Comparison of ENCODE assay signal across 8 cellular contexts in genomic region chr20:58892932-58893224, GRCh38. TPM values are rescaled to one million over a fixed set of nuclear protein-coding genes. Genes with fewer than 3 reads are reported as not detected.
DNase-seq lines count a peak whose midpoint lies in the region; ATAC-seq and TF ChIP-seq lines count a peak whose summit lies in the region.

No MANE protein-coding gene starts in this region.

- peaks cover 28% of the 10 kb centered on the region for H3K36me3 Mint-ChIP-seq in activated T-helper 1 cell treated with anti-CD3 and anti-CD28 coated beads, Interleukin-12 subunit alpha, Interleukin-12 subunit beta, Interleukin-2, Interleukin-4 antibody, amounts not matched to agents 30 ng/mL and 10 ng/mL and 1 ng/mL, durations not matched to agents 14 hours and 24 hours and 36 hours (ENCODE audit: low read depth)
- H3K36me3 Mint-ChIP-seq in immature natural killer cell = no peaks in the 10 kb centered on the region

- in situ Hi-C loops in transverse colon (cut with MboI; ENCODE audit: low pct_ligation_motif_present in 1 of 4, low pct_unique_long_range_greater_than_20kb in 1 of 4, low sequenced_read_pairs in 3 of 4) = no loop called here

- TF ChIP-seq CTCF in right atrium auricular region (IDR thresholded peaks at IDR 0.05) = no peak
- TF ChIP-seq CTCF in transverse colon (IDR thresholded peaks at IDR 0.05) = no peak

- H3K9me3 ChIP-seq in right atrium auricular region = no peaks in the 10 kb centered on the region
- H3K9me3 ChIP-seq in transverse colon = no peaks in the 10 kb centered on the region

- H3K4me3 ChIP-seq in right atrium auricular region (peak overlapping the region; percentile 87 to 92), transverse colon (peak overlapping the region; percentile 87 to 100 (median 94))

- H3K4me3 Mint-ChIP-seq in activated T-helper 1 cell treated with anti-CD3 and anti-CD28 coated beads, Interleukin-12 subunit alpha, Interleukin-12 subunit beta, Interleukin-2, Interleukin-4 antibody, amounts not matched to agents 30 ng/mL and 10 ng/mL and 1 ng/mL, durations not matched to agents 14 hours and 24 hours and 36 hours = peak overlapping the region; percentile 98
- H3K4me3 Mint-ChIP-seq in immature natural killer cell = peak overlapping the region; percentile 90 to 97 (median 94)

- TF ChIP-seq EP300 in transverse colon (IDR thresholded peaks at IDR 0.05; ENCODE audit: low read depth) = no peak

- peaks cover 50% of the 10 kb centered on the region for H3K4me1 Mint-ChIP-seq in activated T-helper 1 cell treated with anti-CD3 and anti-CD28 coated beads, Interleukin-12 subunit alpha, Interleukin-12 subunit beta, Interleukin-2, Interleukin-4 antibody, amounts not matched to agents 30 ng/mL and 10 ng/mL and 1 ng/mL, durations not matched to agents 14 hours and 24 hours and 36 hours (ENCODE audit: low read depth)
- H3K4me1 Mint-ChIP-seq in immature natural killer cell = peaks cover 51 to 61% of the 10 kb centered on the region in 2 donors

- DNase-seq in right atrium auricular region (ENCODE audit: low spot score) = no peak
- DNase-seq in Right ventricle myocardium inferior (ENCODE audit: missing footprints) = no peak
- no peak for DNase-seq in activated T-helper 1 cell treated with anti-CD3 and anti-CD28 coated beads, Interleukin-12 subunit alpha, Interleukin-12 subunit beta, Interleukin-2, Interleukin-4 antibody, amounts not matched to agents 30 ng/mL and 10 ng/mL and 1 ng/mL, durations not matched to agents 14 hours and 24 hours and 36 hours (ENCODE audit: low spot score)
- DNase-seq in immature natural killer cell = no peak
- no peak for DNase-seq in transverse colon
- DNase-seq in NOMO-1 treated with dmso at 0.1 percent for 144 hours (lab: John Stamatoyannopoulos, UW; ENCODE audit: unreplicated experiment) = no peak
- DNase-seq in GM03348 (ENCODE audit: low spot score) = no peak
- DNase-seq in HT-29 (ENCODE audit: low spot score) = no peak

- H3K27me3 Mint-ChIP-seq in activated T-helper 1 cell treated with anti-CD3 and anti-CD28 coated beads, Interleukin-12 subunit alpha, Interleukin-12 subunit beta, Interleukin-2, Interleukin-4 antibody, amounts not matched to agents 30 ng/mL and 10 ng/mL and 1 ng/mL, durations not matched to agents 14 hours and 24 hours and 36 hours (ENCODE audit: insufficient read depth) = no peaks in the 10 kb centered on the region
- H3K27me3 Mint-ChIP-seq in immature natural killer cell (ENCODE audit: low read depth in 3 of 3) = peaks cover 9 to 18% (median 11%) of the 10 kb centered on the region in 3 donors

- H3K27ac Mint-ChIP-seq in activated T-helper 1 cell treated with anti-CD3 and anti-CD28 coated beads, Interleukin-12 subunit alpha, Interleukin-12 subunit beta, Interleukin-2, Interleukin-4 antibody, amounts not matched to agents 30 ng/mL and 10 ng/mL and 1 ng/mL, durations not matched to agents 14 hours and 24 hours and 36 hours = peak overlapping the region; percentile 99
- H3K27ac Mint-ChIP-seq in immature natural killer cell = peak overlapping the region; percentile 88 to 98 (median 94)

- WGBS in transverse colon (ENCODE audit: low coverage in 1 of 2), 2 donors = 0% methylated on average over 1 of the region's 1 CpG; no CpG with 5 or more reads in 1 of the 2 donors

- peaks cover 0 to 53% of the 10 kb centered on the region in 2 donors for H3K4me1 ChIP-seq in right atrium auricular region
- H3K4me1 ChIP-seq in transverse colon = peaks cover 23 to 57% (median 31%) of the 10 kb centered on the region in 4 donors

- H3K9me3 Mint-ChIP-seq in activated T-helper 1 cell treated with anti-CD3 and anti-CD28 coated beads, Interleukin-12 subunit alpha, Interleukin-12 subunit beta, Interleukin-2, Interleukin-4 antibody, amounts not matched to agents 30 ng/mL and 10 ng/mL and 1 ng/mL, durations not matched to agents 14 hours and 24 hours and 36 hours = no peaks in the 10 kb centered on the region
- no peaks in the 10 kb centered on the region for H3K9me3 Mint-ChIP-seq in immature natural killer cell

- TF ChIP-seq POLR2A in transverse colon (IDR thresholded peaks at IDR 0.05) = no peak

- no peaks in the 10 kb centered on the region for H3K36me3 ChIP-seq in right atrium auricular region
- no peaks in the 10 kb centered on the region for H3K36me3 ChIP-seq in transverse colon

- H3K27me3 ChIP-seq in right atrium auricular region (no peaks in the 10 kb centered on the region), transverse colon (no peaks in the 10 kb centered on the region)

- no peak for ATAC-seq in Right ventricle myocardium inferior

- intact Hi-C loops in Right ventricle myocardium inferior (cut with DNase I) (loop anchor here (2.0 kb wide), 1 partner anchor 14 kb away; no protein-coding TSS in a partner anchor), transverse colon (cut with DNase I; ENCODE audit: low total_unique reads) (loop anchor here (5.0 to 10.0 kb wide), 3 partner anchors 92 to 241 kb away; partner anchors contain the start of genes ATP5F1E, NELFCD and STX16)
- intact Hi-C loops in activated T-helper 1 cell treated with anti-CD3 and anti-CD28 coated beads, Interleukin-12 subunit alpha, Interleukin-12 subunit beta, Interleukin-2, Interleukin-4 antibody, amounts not matched to agents 30 ng/mL and 10 ng/mL and 1 ng/mL, durations not matched to agents 14 hours and 24 hours and 36 hours (cut with micrococcal nuclease) = loop anchor here (1.0 to 10.0 kb wide), 4 partner anchors 241 to 658 kb away; partner anchors contain the start of gene RAB22A

- H3K27ac ChIP-seq in right atrium auricular region (peak overlapping the region; percentile 99), transverse colon (peak overlapping the region; percentile 99 to 100 (median 100))

RNA-seq across cellular contexts. Expression of gene GNAS, which starts 40.4 kb away (rescaled TPM):
- total RNA-seq in right atrium auricular region (1,000 to 10,000 TPM; 1,032 to 1,202 TPM), Right ventricle myocardium inferior (1,475 TPM), transverse colon (100 to 1,000 TPM; 501 to 716 (median 535) TPM)
- 498 and 505 TPM in 2 replicates for total RNA-seq in activated T-helper 1 cell treated with anti-CD3 and anti-CD28 coated beads, Interleukin-12 subunit alpha, Interleukin-12 subunit beta, Interleukin-2, Interleukin-4 antibody, amounts not matched to agents 30 ng/mL and 10 ng/mL and 1 ng/mL, durations not matched to agents 14 hours and 24 hours and 36 hours
- polyA plus RNA-seq in immature natural killer cell = 100 to 1,000 TPM in 2 of 3 donors, 10 to 100 TPM in 1; 70.1 to 127 (median 107) TPM
- 805 and 888 TPM in 2 replicates for total RNA-seq in HT-29 (2014; rRNA removed; shearing (Covaris generic))

RNA-seq across cellular contexts. Expression of gene GNAS-AS1, which starts 42.2 kb away (rescaled TPM):
- total RNA-seq in right atrium auricular region (not detected), Right ventricle myocardium inferior (0.38 TPM), transverse colon (1 to 10 TPM in 1 of 4 donors, under 1 TPM in 1, not detected in 2; 0.55 to 1.1 TPM)
- 1.4 and 1.7 TPM in 2 replicates for total RNA-seq in activated T-helper 1 cell treated with anti-CD3 and anti-CD28 coated beads, Interleukin-12 subunit alpha, Interleukin-12 subunit beta, Interleukin-2, Interleukin-4 antibody, amounts not matched to agents 30 ng/mL and 10 ng/mL and 1 ng/mL, durations not matched to agents 14 hours and 24 hours and 36 hours
- polyA plus RNA-seq in immature natural killer cell = not detected
- not detected in 2 replicates for total RNA-seq in HT-29 (2014; rRNA removed; shearing (Covaris generic))
